20 cellular contexts compared by ENCODE assay signal in the genomic region with DNA sequence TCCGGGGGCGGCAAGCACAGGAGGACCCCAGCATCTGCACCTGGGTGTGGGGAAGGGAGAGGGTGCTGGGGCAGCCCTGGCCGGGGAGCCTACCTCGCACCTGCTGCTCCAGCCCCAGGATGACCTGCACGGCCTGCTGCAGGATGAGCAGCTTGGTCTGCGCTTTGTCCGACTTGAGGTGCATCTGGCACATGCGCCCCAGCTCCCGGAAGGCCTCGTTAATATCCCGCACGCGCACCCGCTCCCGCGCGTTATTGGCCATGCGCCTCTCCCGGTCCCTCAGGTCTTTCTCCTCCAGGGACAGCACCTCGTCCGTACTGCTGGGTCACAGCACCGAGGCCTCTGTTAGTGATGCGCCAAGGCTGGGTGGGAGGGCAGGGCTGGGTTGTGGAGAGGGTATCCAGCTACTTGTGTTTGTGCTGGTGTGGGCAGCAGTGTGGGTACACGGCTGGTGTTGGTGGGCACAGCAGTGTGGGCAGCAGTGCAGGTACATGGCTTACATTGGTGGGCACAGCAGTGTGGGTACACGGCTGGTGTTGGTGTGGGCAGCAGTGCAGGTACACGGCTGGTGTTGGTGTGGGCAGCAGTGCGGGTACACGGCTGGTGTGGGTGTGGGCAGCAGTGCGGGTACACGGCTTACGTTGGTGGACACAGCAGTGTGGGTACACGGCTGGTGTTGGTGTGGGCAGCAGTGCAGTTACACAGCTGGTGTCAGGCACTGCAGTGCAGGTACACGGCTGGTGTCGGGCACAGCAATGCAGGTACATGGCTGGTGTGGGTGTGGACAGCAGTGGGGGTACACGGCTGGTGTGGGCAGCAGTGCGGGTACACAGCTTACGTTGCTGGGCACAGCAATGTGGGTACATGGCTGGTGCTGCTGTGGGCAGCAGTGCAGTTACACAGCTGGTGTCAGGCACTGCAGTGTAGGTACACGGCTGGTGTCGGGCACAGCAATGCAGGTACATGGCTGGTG.
"Had no signal": no experiment of that assay in that cellular context is flagged by ENCODE, and none has a peak within 500 bp of the region (broad histone marks: within the 10 kb centered on the region; RNA-seq: fewer than 3 reads in every experiment).

No MANE protein-coding gene starts in this region.

- H3K9me3 Mint-ChIP-seq: activated naive CD8-positive, alpha-beta T cell treated with anti-CD3 and anti-CD28 coated beads for 36 hours; naive thymus-derived CD8-positive, alpha-beta T cell had no signal

- H3K27ac Mint-ChIP-seq: activated naive CD8-positive, alpha-beta T cell treated with anti-CD3 and anti-CD28 coated beads for 36 hours; neural progenitor cell had no signal

- H3K36me3 ChIP-seq: neural progenitor cell had no signal

- H3K4me3 ChIP-seq: breast epithelium, gastroesophageal sphincter, left ventricle myocardium inferior, neural progenitor cell, sigmoid colon, smooth muscle cell, testis, vagina had no signal

- H3K27me3 ChIP-seq: breast epithelium, gastroesophageal sphincter, neural progenitor cell, sigmoid colon, testis, vagina had no signal

- H3K4me2 ChIP-seq: neural progenitor cell, smooth muscle cell had no signal

- H3K4me1 ChIP-seq: breast epithelium, neural progenitor cell, vagina had no signal

- H3K4me3 Mint-ChIP-seq: activated naive CD8-positive, alpha-beta T cell treated with anti-CD3 and anti-CD28 coated beads for 36 hours; neural progenitor cell had no signal

- H3K9ac ChIP-seq: neural progenitor cell had no signal

- H3K27ac ChIP-seq: breast epithelium, epithelial cell of prostate, gastroesophageal sphincter, left ventricle myocardium inferior, neural progenitor cell, sigmoid colon, testis, vagina had no signal

- H3K4me1 Mint-ChIP-seq: neural progenitor cell had no signal

- H2AFZ ChIP-seq: neural progenitor cell had no signal

- H3K27me3 Mint-ChIP-seq: activated naive CD8-positive, alpha-beta T cell treated with anti-CD3 and anti-CD28 coated beads for 36 hours; naive thymus-derived CD8-positive, alpha-beta T cell had no signal

- ATAC-seq: gastroesophageal sphincter; naive thymus-derived CD8-positive, alpha-beta T cell had no signal

- DNase-seq: activated CD4-positive, alpha-beta T cell treated with anti-CD3 and anti-CD28 coated beads for 1 hour; activated CD4-positive, alpha-beta T cell treated with anti-CD3 and anti-CD28 coated beads, Interleukin-2, amount 50 U/mL, for 1 hour; activated naive CD4-positive, alpha-beta T cell; activated naive CD8-positive, alpha-beta T cell treated with anti-CD3 and anti-CD28 coated beads for 36 hours; activated T-cell treated with anti-CD3 and anti-CD28 coated beads, Interleukin-2, amount 50 U/mL, for 1 hour; head of caudate nucleus; hypothalamus; left ventricle myocardium inferior; naive thymus-derived CD8-positive, alpha-beta T cell; sigmoid colon; stimulated activated CD4-positive, alpha-beta T cell treated with anti-CD3 and anti-CD28 coated beads, Interleukin-15, amount 100 ng/mL, for 24 hours; stimulated activated naive CD4-positive, alpha-beta T cell; testis; trophoblast cell had no signal
